In genomic region chr2:143946436-143947385, GRCh38 we compare ENCODE assay signal across 15 cellular contexts.
A peak's percentile ranks its signal among the peaks of the same experiment; 100 is the strongest.
DNase-seq lines count a peak whose midpoint lies in the region; ATAC-seq, FAIRE-seq and TF ChIP-seq lines count a peak whose summit lies in the region.
"Had no signal": no experiment of that assay in that cellular context is flagged by ENCODE, and none has a peak within 500 bp of the region (broad histone marks: within the 10 kb centered on the region; RNA-seq: fewer than 3 reads in every experiment).

No MANE protein-coding gene starts in this region.

- H3K9me2 ChIP-seq in hepatocyte (replicated peaks; ENCODE audit: insufficient read depth) = no peaks in the 10 kb centered on the region

- TF ChIP-seq CTCF in astrocyte (IDR thresholded peaks at IDR 0.05; ENCODE audit: insufficient read depth, low read depth, low read length) (no peak), hepatocyte (IDR thresholded peaks at IDR 0.05; ENCODE audit: poor library complexity) (no peak), heart right ventricle (IDR thresholded peaks at IDR 0.05) (no peak)

- H3K79me2 ChIP-seq in astrocyte (ENCODE audit: insufficient read depth, low read length) (no peaks in the 10 kb centered on the region), hepatocyte (no peaks in the 10 kb centered on the region)

- H3K27me3 ChIP-seq in astrocyte (ENCODE audit: insufficient read depth, low read length) (no peaks in the 10 kb centered on the region), hepatocyte (no peaks in the 10 kb centered on the region), MG63 (no peaks in the 10 kb centered on the region), heart right ventricle (no peaks in the 10 kb centered on the region)
- H3K27me3 ChIP-seq: testis had no signal

- H3K36me3 ChIP-seq in astrocyte (ENCODE audit: insufficient read depth, low read length) (no peaks in the 10 kb centered on the region), hepatocyte (replicated peaks; ENCODE audit: insufficient read depth, low read depth) (no peaks in the 10 kb centered on the region), MG63 (no peaks in the 10 kb centered on the region), heart right ventricle (peaks cover 0 to 21% (median 4%) of the 10 kb centered on the region in 9 donors)

- WGBS in hepatocyte (ENCODE audit: low lambda C conversion rate, missing lambda C conversion rate) = 93% methylated on average over 18 of the region's 18 CpGs
- WGBS in heart right ventricle, 2 donors = 95 to 97% methylated on average over 18 of the region's 18 CpGs

- H3K9me3 ChIP-seq in astrocyte (ENCODE audit: insufficient read depth, low read depth, low read length) (no peaks in the 10 kb centered on the region), hepatocyte (ENCODE audit: low read depth) (no peaks in the 10 kb centered on the region), MG63 (no peaks in the 10 kb centered on the region), heart right ventricle (no peaks in the 10 kb centered on the region)
- H3K9me3 ChIP-seq: testis had no signal

- no peaks in the 10 kb centered on the region for H3K27me3 Mint-ChIP-seq in astrocyte (ENCODE audit: low read depth, unreplicated experiment)

- peaks cover 5% of the 10 kb centered on the region for H3K36me3 Mint-ChIP-seq in astrocyte (ENCODE audit: low read depth, unreplicated experiment)

- H3K4me3 ChIP-seq in astrocyte (ENCODE audit: insufficient read depth, low read depth, low read length) = no peak overlapping the region
- no peak overlapping the region for H3K4me3 ChIP-seq in hepatocyte
- H3K4me3 ChIP-seq in MG63 = no peak overlapping the region
- H3K4me3 ChIP-seq in heart right ventricle = no peak overlapping the region
- H3K4me3 ChIP-seq: GM23338, testis had no signal

- intact Hi-C loops in heart right ventricle (cut with DNase I) = no loop called here

- H3K4me1 ChIP-seq in astrocyte (ENCODE audit: insufficient read depth, low read length) (no peaks in the 10 kb centered on the region), hepatocyte (ENCODE audit: insufficient read depth) (no peaks in the 10 kb centered on the region), heart right ventricle (peaks cover 0 to 15% (median 0%) of the 10 kb centered on the region in 9 donors)
- H3K4me1 ChIP-seq: testis had no signal

- DNase-seq in DMS79 treated with DMSO at 0.1 percent for 48 hours (lab: John Stamatoyannopoulos, UW) (peak; percentile 71), DMS79 (lab: John Stamatoyannopoulos, UW) (no peak), DMS114 treated with DMSO at 0.1 percent for 48 hours (lab: John Stamatoyannopoulos, UW; ENCODE audit: unreplicated experiment) (peak; percentile 73), NCI-H446 treated with DMSO at 0.1 percent for 48 hours (lab: John Stamatoyannopoulos, UW) (peak; percentile 97), astrocyte (ENCODE audit: low read depth) (no peak), hepatocyte (ENCODE audit: low spot score) (no peak), MG63 (no peak), heart right ventricle (no peak)
- DNase-seq: activated CD4-positive, alpha-beta T cell treated with anti-CD3 and anti-CD28 coated beads, Interleukin-2, amount 50 U/mL, for 48 hours; activated T-cell treated with anti-CD3 and anti-CD28 coated beads, Interleukin-2, amount 50 U/mL, for 72 hours; SHP77 treated with DMSO at 0.1 percent for 48 hours; testis had no signal

- H3K9me3 Mint-ChIP-seq in astrocyte (ENCODE audit: unreplicated experiment) = peaks cover 5% of the 10 kb centered on the region
- H3K9me3 Mint-ChIP-seq: activated T-cell treated with anti-CD3 and anti-CD28 coated beads, Interleukin-2, amount 50 U/mL, for 72 hours; GM23338; nephron had no signal

- H3K27ac ChIP-seq in astrocyte (ENCODE audit: low read depth, low read length) (no peak overlapping the region), hepatocyte (no peak overlapping the region), heart right ventricle (no peak overlapping the region)
- H3K27ac ChIP-seq: testis had no signal

- H3K27ac Mint-ChIP-seq in astrocyte (ENCODE audit: unreplicated experiment) = no peak overlapping the region
- H3K27ac Mint-ChIP-seq: activated T-cell treated with anti-CD3 and anti-CD28 coated beads, Interleukin-2, amount 50 U/mL, for 72 hours; GM23338; nephron had no signal

- H2AFZ ChIP-seq in astrocyte (ENCODE audit: low read depth, low read length) (no peak overlapping the region), hepatocyte (no peak overlapping the region)
- H2AFZ ChIP-seq: GM23338 had no signal

- H3K9ac ChIP-seq in astrocyte (ENCODE audit: low read length) = no peak overlapping the region

- no peaks in the 10 kb centered on the region for H4K20me1 ChIP-seq in astrocyte (ENCODE audit: insufficient read depth, low read length)
- no peaks in the 10 kb centered on the region for H4K20me1 ChIP-seq in hepatocyte (ENCODE audit: insufficient read depth, poor library complexity, severe bottlenecking)

- H3K4me3 Mint-ChIP-seq in astrocyte (ENCODE audit: unreplicated experiment) = no peak overlapping the region
- H3K4me3 Mint-ChIP-seq: activated T-cell treated with anti-CD3 and anti-CD28 coated beads, Interleukin-2, amount 50 U/mL, for 72 hours; GM23338; nephron had no signal

- ATAC-seq in heart right ventricle = no peak
- ATAC-seq: activated T-cell treated with anti-CD3 and anti-CD28 coated beads, Interleukin-2, amount 50 U/mL, for 72 hours; GM23338 had no signal

- H3K4me2 ChIP-seq in astrocyte (ENCODE audit: low read length) = no peak overlapping the region
- no peak overlapping the region for H3K4me2 ChIP-seq in hepatocyte
- H3K4me2 ChIP-seq: GM23338 had no signal

- FAIRE-seq in astrocyte (lab: Jason Lieb, UNC) = peak; percentile 83
- FAIRE-seq: HTR-8/SVneo had no signal

- H3K4me1 Mint-ChIP-seq in astrocyte (ENCODE audit: low read depth, unreplicated experiment) = peaks cover 9% of the 10 kb centered on the region

Comparison
In these comparisons a context has a peak if more than half of its experiments do, and no peak if none do; other contexts are left out.
1. DNase-seq: peak in DMS79 treated with DMSO at 0.1 percent for 48 hours (single experiment), DMS114 treated with DMSO at 0.1 percent for 48 hours (single experiment) and NCI-H446 treated with DMSO at 0.1 percent for 48 hours (single experiment); none in DMS79 (single experiment), astrocyte (single experiment), hepatocyte (single experiment), MG63 (single experiment) and heart right ventricle (0 of 2).